In genomic region chr9:77815260-77815659, GRCh38 we compare ENCODE assay signal across 9 cellular contexts.
"Had no signal": no experiment of that assay in that cellular context is flagged by ENCODE, and none has a peak within 500 bp of the region (broad histone marks: within the 10 kb centered on the region; RNA-seq: fewer than 3 reads in every experiment).

No MANE protein-coding gene starts in this region.

- H3K9me3 Mint-ChIP-seq: HFFc6 had no signal

- H3K4me1 ChIP-seq: HAP-1 had no signal

- FAIRE-seq: HepG2 had no signal

- H3K36me3 ChIP-seq: HAP-1 had no signal

- H3K9me3 ChIP-seq: HAP-1 had no signal

- DNase-seq: GM23248, GOT3, H7, HFFc6 had no signal

- H3K4me3 Mint-ChIP-seq: HFFc6, IgD-negative memory B cell had no signal

- H2AFZ ChIP-seq: GM23248 had no signal

- H3K4me3 ChIP-seq: GM23248, HAP-1 had no signal

- H3K27ac Mint-ChIP-seq: HFFc6, IgD-negative memory B cell had no signal

- H3K27ac ChIP-seq: GM23248, HL-60 had no signal

- ATAC-seq: HCT116, HepG2 had no signal

- H3K36me3 Mint-ChIP-seq: IgD-negative memory B cell had no signal

- H3K9ac ChIP-seq: GM23248 had no signal
